8 cellular contexts compared by ENCODE assay signal in the genomic region with DNA sequence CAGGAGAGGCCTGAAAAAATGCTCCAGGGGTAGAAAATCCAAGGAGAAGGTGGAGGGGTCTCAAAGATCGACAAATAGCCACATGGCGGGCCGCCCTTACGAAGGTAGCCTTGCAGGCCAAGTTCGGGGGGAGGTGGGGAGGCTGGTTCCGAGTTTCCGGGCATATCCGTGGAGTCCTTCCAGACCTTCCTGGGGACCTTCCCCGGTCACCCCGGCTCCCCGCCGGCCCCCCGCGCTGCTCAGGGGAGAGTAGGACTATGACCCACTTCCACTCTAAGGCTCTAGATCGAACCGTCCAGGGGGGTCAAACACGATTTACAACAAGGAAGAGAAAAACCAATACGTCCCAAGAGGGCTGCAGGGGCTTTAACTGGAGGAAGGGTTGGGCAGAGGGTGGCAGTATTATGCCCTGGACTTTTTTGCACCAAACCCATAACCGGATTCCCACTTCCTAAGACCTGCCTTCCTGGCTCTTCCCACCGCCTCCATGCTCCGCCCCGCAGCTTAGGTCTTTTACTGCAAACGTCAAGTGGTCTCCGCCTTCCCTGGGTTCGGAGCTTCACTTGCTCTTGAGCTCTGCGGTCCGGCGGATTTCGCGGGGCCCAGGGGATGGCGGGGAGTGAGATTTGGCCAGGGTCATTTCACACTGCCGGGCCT. TPM values are rescaled to one million over a fixed set of nuclear protein-coding genes. Genes with fewer than 3 reads are reported as not detected.
DNase-seq lines count a peak whose midpoint lies in the region; ATAC-seq and TF ChIP-seq lines count a peak whose summit lies in the region.

No MANE protein-coding gene starts in this region.

- H3K4me1 ChIP-seq in adrenal gland (replicated peaks in 1 of 2) (peaks cover 7 to 9% of the 10 kb centered on the region in 2 donors), right cardiac atrium (ENCODE audit: control insufficient read depth, insufficient read depth, low read length) (no peaks in the 10 kb centered on the region)

- in situ Hi-C loops in ACHN (cut with HindIII; ENCODE audit: low pct_ligation_motif_present, low pct_unique_long_range_greater_than_20kb, low sequenced_read_pairs): no loop called here

- no peak for TF ChIP-seq CTCF in adrenal gland (IDR thresholded peaks at IDR 0.05)

- no peaks in the 10 kb centered on the region for H3K36me3 ChIP-seq in adrenal gland (replicated peaks in 1 of 2)

- DNase-seq in ACHN (peak; percentile 76), NCI-H1930 (lab: John Stamatoyannopoulos, UW) (peak; percentile 22 to 28), adrenal gland (peak in 4 of 7 donors; percentile 7 to 30 (median 22)), right cardiac atrium (peak; percentile 51 to 82 (median 80)), putamen (ENCODE audit: low spot score) (peak; percentile 42)
- DNase-seq in activated naive CD4-positive, alpha-beta T cell treated with anti-CD3 and anti-CD28 coated beads, Interleukin-2, amount 10 ng/mL, durations not matched to agents 7 days and 5 days: no peak

- H3K27ac Mint-ChIP-seq in activated naive CD4-positive, alpha-beta T cell treated with anti-CD3 and anti-CD28 coated beads, Interleukin-2, amount 10 ng/mL, durations not matched to agents 7 days and 5 days: no peak overlapping the region

- H3K36me3 Mint-ChIP-seq in activated naive CD4-positive, alpha-beta T cell treated with anti-CD3 and anti-CD28 coated beads, Interleukin-2, amount 10 ng/mL, durations not matched to agents 7 days and 5 days: peaks cover 2% of the 10 kb centered on the region

- H3K27me3 ChIP-seq in adrenal gland (peaks cover 23% of the 10 kb centered on the region), right cardiac atrium (ENCODE audit: control insufficient read depth, insufficient read depth) (no peaks in the 10 kb centered on the region)

- no peaks in the 10 kb centered on the region for H3K9me3 ChIP-seq in adrenal gland (replicated peaks in 1 of 3)
- no peaks in the 10 kb centered on the region for H3K9me3 ChIP-seq in right cardiac atrium (ENCODE audit: control insufficient read depth, low read length)

- H3K4me3 Mint-ChIP-seq in activated naive CD4-positive, alpha-beta T cell treated with anti-CD3 and anti-CD28 coated beads, Interleukin-2, amount 10 ng/mL, durations not matched to agents 7 days and 5 days: no peak overlapping the region

- no peak for TF ChIP-seq POLR2A in adrenal gland (IDR thresholded peaks at IDR 0.05)

- WGBS in adrenal gland, 4 donors: 9 to 12% (median 10%) methylated on average over 30 to 32 of the region's 32 CpGs
- WGBS in right cardiac atrium: 8% methylated on average over 32 of the region's 32 CpGs

- H3K4me3 ChIP-seq in adrenal gland: peak overlapping the region in 2 of 4 donors; percentile 44 to 60
- H3K4me3 ChIP-seq in right cardiac atrium (ENCODE audit: low read length): peak overlapping the region; percentile 77

- ATAC-seq in GM19035 (IDR thresholded peaks at IDR 0.05; ENCODE audit: unreplicated experiment) (peak; percentile 10), right cardiac atrium (peak; percentile 65 to 70), GM18519 (IDR thresholded peaks at IDR 0.05; ENCODE audit: low FRiP score, unreplicated experiment) (no peak)

- intact Hi-C loops in adrenal gland (cut with DNase I): no loop called here
- intact Hi-C loops in right cardiac atrium (cut with DNase I): no loop called here

- peaks cover 6% of the 10 kb centered on the region for H3K4me1 Mint-ChIP-seq in activated naive CD4-positive, alpha-beta T cell treated with anti-CD3 and anti-CD28 coated beads, Interleukin-2, amount 10 ng/mL, durations not matched to agents 7 days and 5 days

- CTCF ChIA-PET in activated naive CD4-positive, alpha-beta T cell treated with anti-CD3 and anti-CD28 coated beads, Interleukin-2, amount 10 ng/mL, durations not matched to agents 7 days and 5 days (lab: Charles Lee): no interaction called here

- H3K9me3 Mint-ChIP-seq in activated naive CD4-positive, alpha-beta T cell treated with anti-CD3 and anti-CD28 coated beads, Interleukin-2, amount 10 ng/mL, durations not matched to agents 7 days and 5 days: no peaks in the 10 kb centered on the region

- no peak overlapping the region for H3K27ac ChIP-seq in adrenal gland
- no peak overlapping the region for H3K27ac ChIP-seq in right cardiac atrium (ENCODE audit: low read length)

- H3K27me3 Mint-ChIP-seq in activated naive CD4-positive, alpha-beta T cell treated with anti-CD3 and anti-CD28 coated beads, Interleukin-2, amount 10 ng/mL, durations not matched to agents 7 days and 5 days: peaks cover 48% of the 10 kb centered on the region

RNA-seq across cellular contexts. Expression of gene LYPD6, which starts 0.8 kb away (rescaled TPM):
- total RNA-seq in adrenal gland: under 1 TPM in 4 of 8 donors, not detected in 4; 0.06 to 0.15 (median 0.12) TPM
- polyA plus RNA-seq in adrenal gland: under 1 TPM; 0.16 to 0.29 (median 0.17) TPM
- total RNA-seq in right cardiac atrium: under 1 TPM; 0.28 to 0.57 (median 0.51) TPM
- polyA plus RNA-seq in right cardiac atrium: 0.48 TPM
